Comparison of ENCODE assay signal across 19 cellular contexts in the genomic region with DNA sequence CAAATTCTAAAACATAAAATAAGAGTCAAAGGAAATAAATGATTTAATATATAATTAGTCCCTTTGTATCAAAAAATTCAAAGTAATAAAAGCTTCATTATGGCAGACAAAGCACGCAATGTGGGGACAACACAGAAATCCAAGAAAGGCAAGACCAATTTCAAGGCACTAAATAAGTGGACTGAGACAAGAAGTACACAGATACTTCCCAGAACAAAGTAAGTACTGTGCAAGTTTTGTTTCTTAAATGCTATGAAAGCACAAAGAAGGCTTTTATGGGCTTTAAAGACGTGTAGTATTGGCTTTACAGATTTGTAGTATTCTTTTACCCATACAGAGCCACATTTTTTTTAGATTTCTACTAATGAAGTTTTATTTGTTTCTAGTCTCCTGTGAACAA.
"Had no signal": no experiment of that assay in that cellular context is flagged by ENCODE, and none has a peak within 500 bp of the region (broad histone marks: within the 10 kb centered on the region; RNA-seq: fewer than 3 reads in every experiment).

No MANE protein-coding gene starts in this region.

- H3K9me3 ChIP-seq: esophagus muscularis mucosa, prostate gland, suprapubic skin, vagina had no signal

- H3K36me3 ChIP-seq: esophagus muscularis mucosa, prostate gland, suprapubic skin, vagina had no signal

- H3K27me3 ChIP-seq: esophagus muscularis mucosa, foreskin keratinocyte, suprapubic skin, vagina had no signal

- ATAC-seq: foreskin keratinocyte; naive thymus-derived CD4-positive, alpha-beta T cell; right cardiac atrium; stimulated activated naive B cell treated with anti-CD40 and anti-IgM and Interleukin-4, amounts not matched to agents 10 μg/mL and 1 μg/mL and 100 μg/mL, for 72 hours had no signal

- H3K4me3 ChIP-seq: esophagus muscularis mucosa, lung, prostate gland, skin epidermis, suprapubic skin, vagina had no signal

- H3K4me1 ChIP-seq: esophagus muscularis mucosa, foreskin keratinocyte, prostate gland, suprapubic skin, vagina had no signal

- H3K27ac ChIP-seq: esophagus muscularis mucosa, foreskin keratinocyte, prostate gland, skin epidermis, suprapubic skin, vagina had no signal

- DNase-seq: cerebellar nuclear complex; cortex of kidney; effector CD8-positive, alpha-beta T cell; endodermal cell; foreskin keratinocyte; head of caudate nucleus; naive thymus-derived CD4-positive, alpha-beta T cell; nucleus accumbens; right cardiac atrium; stimulated activated CD4-positive, alpha-beta T cell treated with anti-CD3 and anti-CD28 coated beads, Interleukin-15, amount 100 ng/mL, for 24 hours; stimulated activated CD4-positive, alpha-beta T cell treated with anti-CD3 and anti-CD28 coated beads, Interleukin-2, amount 100 ng/mL, for 48 hours; stimulated activated naive B cell treated with anti-CD40 and anti-IgM and Interleukin-4, amounts not matched to agents 10 μg/mL and 1 μg/mL and 100 μg/mL, for 72 hours; trophoblast cell had no signal
